ENCODE assay signal across 1 cellular context in genomic region chr9:35646583-35647265, GRCh38.
TF ChIP-seq lines count a peak whose summit lies in the region.

No MANE protein-coding gene starts in this region.

TF ChIP-seq in K562, 482 proteins besides CTCF, POLR2A, EP300 and RAD21 (continued from another document and continues in another):
- TF ChIP-seq, protein P1, sequence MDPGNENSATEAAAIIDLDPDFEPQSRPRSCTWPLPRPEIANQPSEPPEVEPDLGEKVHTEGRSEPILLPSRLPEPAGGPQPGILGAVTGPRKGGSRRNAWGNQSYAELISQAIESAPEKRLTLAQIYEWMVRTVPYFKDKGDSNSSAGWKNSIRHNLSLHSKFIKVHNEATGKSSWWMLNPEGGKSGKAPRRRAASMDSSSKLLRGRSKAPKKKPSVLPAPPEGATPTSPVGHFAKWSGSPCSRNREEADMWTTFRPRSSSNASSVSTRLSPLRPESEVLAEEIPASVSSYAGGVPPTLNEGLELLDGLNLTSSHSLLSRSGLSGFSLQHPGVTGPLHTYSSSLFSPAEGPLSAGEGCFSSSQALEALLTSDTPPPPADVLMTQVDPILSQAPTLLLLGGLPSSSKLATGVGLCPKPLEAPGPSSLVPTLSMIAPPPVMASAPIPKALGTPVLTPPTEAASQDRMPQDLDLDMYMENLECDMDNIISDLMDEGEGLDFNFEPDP (CRISPR knock-in tag; IDR thresholded peaks at IDR 0.05): no peak
- TF ChIP-seq ZNF277 (CRISPR knock-in tag; IDR thresholded peaks at IDR 0.05; ENCODE audit: borderline replicate concordance): no peak
- peak in 1 of 2 experiments; percentile 64; a peak in 2 of 4 replicates for TF ChIP-seq SRF (CRISPR knock-in tag; IDR thresholded peaks at IDR 0.05)
- TF ChIP-seq, protein P2, sequence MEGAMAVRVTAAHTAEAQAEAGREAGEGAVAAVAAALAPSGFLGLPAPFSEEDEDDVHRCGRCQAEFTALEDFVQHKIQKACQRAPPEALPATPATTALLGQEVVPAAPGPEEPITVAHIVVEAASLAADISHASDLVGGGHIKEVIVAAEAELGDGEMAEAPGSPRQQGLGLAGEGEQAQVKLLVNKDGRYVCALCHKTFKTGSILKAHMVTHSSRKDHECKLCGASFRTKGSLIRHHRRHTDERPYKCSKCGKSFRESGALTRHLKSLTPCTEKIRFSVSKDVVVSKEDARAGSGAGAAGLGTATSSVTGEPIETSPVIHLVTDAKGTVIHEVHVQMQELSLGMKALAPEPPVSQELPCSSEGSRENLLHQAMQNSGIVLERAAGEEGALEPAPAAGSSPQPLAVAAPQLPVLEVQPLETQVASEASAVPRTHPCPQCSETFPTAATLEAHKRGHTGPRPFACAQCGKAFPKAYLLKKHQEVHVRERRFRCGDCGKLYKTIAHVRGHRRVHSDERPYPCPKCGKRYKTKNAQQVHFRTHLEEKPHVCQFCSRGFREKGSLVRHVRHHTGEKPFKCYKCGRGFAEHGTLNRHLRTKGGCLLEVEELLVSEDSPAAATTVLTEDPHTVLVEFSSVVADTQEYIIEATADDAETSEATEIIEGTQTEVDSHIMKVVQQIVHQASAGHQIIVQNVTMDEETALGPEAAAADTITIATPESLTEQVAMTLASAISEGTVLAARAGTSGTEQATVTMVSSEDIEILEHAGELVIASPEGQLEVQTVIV (CRISPR knock-in tag; IDR thresholded peaks at IDR 0.05; ENCODE audit: borderline replicate concordance): no peak
- TF ChIP-seq RBBP5 (IDR thresholded peaks at IDR 0.05; ENCODE audit: borderline replicate concordance, insufficient read depth, low read length, poor library complexity, severe bottlenecking): no peak
- TF ChIP-seq EHMT2 (IDR thresholded peaks at IDR 0.05): no peak
- no peak for TF ChIP-seq ZNF407 (IDR thresholded peaks at IDR 0.05; ENCODE audit: low read depth)
- TF ChIP-seq NFE2L1 (tag; IDR thresholded peaks at IDR 0.05; ENCODE audit: borderline replicate concordance, low read depth): no peak
- TF ChIP-seq MTF1 (CRISPR knock-in tag; IDR thresholded peaks at IDR 0.05; ENCODE audit: borderline replicate concordance): no peak
- peak; percentile 33; the same call in 1 of the 2 replicates for TF ChIP-seq CREM (IDR thresholded peaks at IDR 0.05; ENCODE audit: low read depth)
- TF ChIP-seq ZNF133 (CRISPR knock-in tag; IDR thresholded peaks at IDR 0.05): no peak
- TF ChIP-seq NR2C2 (CRISPR knock-in tag; IDR thresholded peaks at IDR 0.05): no peak
- no peak for TF ChIP-seq NR2C2 (tag; IDR thresholded peaks at IDR 0.05)
- peak; percentile 87 for TF ChIP-seq RBFOX2 (IDR thresholded peaks at IDR 0.05; ENCODE audit: low read depth, low read length)
- TF ChIP-seq NR2F6 (CRISPR knock-in tag; IDR thresholded peaks at IDR 0.05): no peak
- no peak for TF ChIP-seq BRCA1 (IDR thresholded peaks at IDR 0.05)
- TF ChIP-seq BRCA1 (CRISPR knock-in tag; IDR thresholded peaks at IDR 0.05): no peak
- peak; percentile 69 for TF ChIP-seq L3MBTL2 (IDR thresholded peaks at IDR 0.05)
- no peak for TF ChIP-seq CEBPZ (IDR thresholded peaks at IDR 0.05; ENCODE audit: borderline replicate concordance, low read depth, low read length)
- no peak for TF ChIP-seq CBFA2T2 (conservative IDR thresholded peaks at IDR 0.05)
- TF ChIP-seq, protein P3, sequence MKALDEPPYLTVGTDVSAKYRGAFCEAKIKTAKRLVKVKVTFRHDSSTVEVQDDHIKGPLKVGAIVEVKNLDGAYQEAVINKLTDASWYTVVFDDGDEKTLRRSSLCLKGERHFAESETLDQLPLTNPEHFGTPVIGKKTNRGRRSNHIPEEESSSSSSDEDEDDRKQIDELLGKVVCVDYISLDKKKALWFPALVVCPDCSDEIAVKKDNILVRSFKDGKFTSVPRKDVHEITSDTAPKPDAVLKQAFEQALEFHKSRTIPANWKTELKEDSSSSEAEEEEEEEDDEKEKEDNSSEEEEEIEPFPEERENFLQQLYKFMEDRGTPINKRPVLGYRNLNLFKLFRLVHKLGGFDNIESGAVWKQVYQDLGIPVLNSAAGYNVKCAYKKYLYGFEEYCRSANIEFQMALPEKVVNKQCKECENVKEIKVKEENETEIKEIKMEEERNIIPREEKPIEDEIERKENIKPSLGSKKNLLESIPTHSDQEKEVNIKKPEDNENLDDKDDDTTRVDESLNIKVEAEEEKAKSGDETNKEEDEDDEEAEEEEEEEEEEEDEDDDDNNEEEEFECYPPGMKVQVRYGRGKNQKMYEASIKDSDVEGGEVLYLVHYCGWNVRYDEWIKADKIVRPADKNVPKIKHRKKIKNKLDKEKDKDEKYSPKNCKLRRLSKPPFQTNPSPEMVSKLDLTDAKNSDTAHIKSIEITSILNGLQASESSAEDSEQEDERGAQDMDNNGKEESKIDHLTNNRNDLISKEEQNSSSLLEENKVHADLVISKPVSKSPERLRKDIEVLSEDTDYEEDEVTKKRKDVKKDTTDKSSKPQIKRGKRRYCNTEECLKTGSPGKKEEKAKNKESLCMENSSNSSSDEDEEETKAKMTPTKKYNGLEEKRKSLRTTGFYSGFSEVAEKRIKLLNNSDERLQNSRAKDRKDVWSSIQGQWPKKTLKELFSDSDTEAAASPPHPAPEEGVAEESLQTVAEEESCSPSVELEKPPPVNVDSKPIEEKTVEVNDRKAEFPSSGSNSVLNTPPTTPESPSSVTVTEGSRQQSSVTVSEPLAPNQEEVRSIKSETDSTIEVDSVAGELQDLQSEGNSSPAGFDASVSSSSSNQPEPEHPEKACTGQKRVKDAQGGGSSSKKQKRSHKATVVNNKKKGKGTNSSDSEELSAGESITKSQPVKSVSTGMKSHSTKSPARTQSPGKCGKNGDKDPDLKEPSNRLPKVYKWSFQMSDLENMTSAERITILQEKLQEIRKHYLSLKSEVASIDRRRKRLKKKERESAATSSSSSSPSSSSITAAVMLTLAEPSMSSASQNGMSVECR (CRISPR knock-in tag; IDR thresholded peaks at IDR 0.05): 0 out of 2 replicates have a peak, but pooled peaks have one; percentile 48
- TF ChIP-seq RAD51 (IDR thresholded peaks at IDR 0.05; ENCODE audit: borderline replicate concordance, low read depth): no peak
- TF ChIP-seq NCOR1 (IDR thresholded peaks at IDR 0.05): no peak
- no peak for TF ChIP-seq MTA3 (IDR thresholded peaks at IDR 0.05; ENCODE audit: borderline replicate concordance)
- TF ChIP-seq KDM5B (IDR thresholded peaks at IDR 0.05; ENCODE audit: insufficient replicate concordance, low read depth, low read length): peak; percentile 66
- no peak; the same call in none of the 2 replicates for TF ChIP-seq SUPT5H (IDR thresholded peaks at IDR 0.05)
- TF ChIP-seq RHOXF2B (CRISPR knock-in tag; conservative IDR thresholded peaks at IDR 0.05): no peak
- peak; percentile 24 to 55; a peak in 1 of 4 replicates for TF ChIP-seq MNT (conservative IDR thresholded peaks at IDR 0.05)
- no peak for TF ChIP-seq ZNF668 (CRISPR knock-in tag; IDR thresholded peaks at IDR 0.05)
- no peak for TF ChIP-seq XRCC3 (IDR thresholded peaks at IDR 0.05)
- TF ChIP-seq POLR3A (IDR thresholded peaks at IDR 0.05; ENCODE audit: borderline replicate concordance, extremely low read depth, insufficient read depth, insufficient read length): no peak
- TF ChIP-seq HDAC6 (IDR thresholded peaks at IDR 0.05; ENCODE audit: low read depth, low read length): no peak
- no peak for TF ChIP-seq NONO (IDR thresholded peaks at IDR 0.05; ENCODE audit: low read depth in 2 of 2, low read length in 1 of 2)
- peak; percentile 53 for TF ChIP-seq PCBP1 (IDR thresholded peaks at IDR 0.05; ENCODE audit: low read depth, low read length, poor library complexity, severe bottlenecking)
- no peak for TF ChIP-seq TOE1 (IDR thresholded peaks at IDR 0.05; ENCODE audit: borderline replicate concordance)
- no peak for TF ChIP-seq TOE1 (CRISPR knock-in tag; IDR thresholded peaks at IDR 0.05; ENCODE audit: borderline replicate concordance, low read depth)
- TF ChIP-seq SMAD4 (CRISPR knock-in tag; conservative IDR thresholded peaks at IDR 0.05): peak; percentile 50; the same call in 1 of the 2 replicates
- no peak for TF ChIP-seq ZNF830 (CRISPR knock-in tag; IDR thresholded peaks at IDR 0.05)
- no peak for TF ChIP-seq ZNF507 (tag; conservative IDR thresholded peaks at IDR 0.05)
